1 cellular context compared by ENCODE assay signal in genomic region chr10:78688945-78689935, GRCh38.
A peak's percentile ranks its signal among the peaks of the same experiment; 100 is the strongest.
TF ChIP-seq lines count a peak whose summit lies in the region.

No MANE protein-coding gene starts in this region.

TF ChIP-seq in neural cell, 6 proteins besides CTCF, POLR2A, EP300 and RAD21 (continued from another document):
- TF ChIP-seq REST (IDR thresholded peaks at IDR 0.05; ENCODE audit: borderline replicate concordance) (peak; percentile 93), TAF1 (IDR thresholded peaks at IDR 0.05; ENCODE audit: low read depth) (no peak), SMC3 (conservative IDR thresholded peaks at IDR 0.05; ENCODE audit: poor library complexity) (peak; percentile 61)
